Comparison of ENCODE assay signal across 30 cellular contexts in genomic region chr19:56718231-56718630, GRCh38. TPM values are rescaled to one million over a fixed set of nuclear protein-coding genes. Genes with fewer than 3 reads are reported as not detected.
"Had no signal": no experiment of that assay in that cellular context is flagged by ENCODE, and none has a peak within 500 bp of the region (broad histone marks: within the 10 kb centered on the region; RNA-seq: fewer than 3 reads in every experiment).

No MANE protein-coding gene starts in this region.

- H3K4me2 ChIP-seq: hepatocyte, neural progenitor cell had no signal

- H3K27me3 ChIP-seq: adrenal gland, cardiac muscle cell, colonic mucosa, esophagus squamous epithelium, hepatocyte, neural progenitor cell, right atrium auricular region, suprapubic skin, tibial artery, upper lobe of right lung had no signal

- H3K27ac Mint-ChIP-seq: activated CD8-positive, alpha-beta T cell treated with anti-CD3 and anti-CD28 coated beads, Interleukin-2, amount 10 ng/mL, durations not matched to agents 7 days and 5 days; activated naive CD4-positive, alpha-beta T cell treated with anti-CD3 and anti-CD28 coated beads for 36 hours; activated naive CD8-positive, alpha-beta T cell treated with anti-CD3 and anti-CD28 coated beads for 36 hours; activated T-helper 1 cell treated with anti-CD3 and anti-CD28 coated beads, Interleukin-12 subunit alpha, Interleukin-12 subunit beta, Interleukin-2, Interleukin-4 antibody, amounts not matched to agents 30 ng/mL and 10 ng/mL and 1 ng/mL, durations not matched to agents 14 hours and 24 hours and 36 hours; memory B cell; naive thymus-derived CD8-positive, alpha-beta T cell; neural progenitor cell; WTC11 had no signal

- DNase-seq: activated CD4-positive, alpha-beta T cell treated with anti-CD3 and anti-CD28 coated beads, Interleukin-2, amount 50 U/mL, for 1 hour; activated CD8-positive, alpha-beta T cell treated with anti-CD3 and anti-CD28 coated beads, Interleukin-2, amount 10 ng/mL, durations not matched to agents 7 days and 5 days; activated effector memory CD4-positive, alpha-beta T cell treated with anti-CD3 and anti-CD28 coated beads, Interleukin-2, amount 50 U/mL, for 16 hours; activated naive CD4-positive, alpha-beta T cell treated with anti-CD3 and anti-CD28 coated beads for 36 hours; activated naive CD8-positive, alpha-beta T cell treated with anti-CD3 and anti-CD28 coated beads for 36 hours; aorta; cerebellar nuclear complex; colonic mucosa; effector CD8-positive, alpha-beta T cell; esophagus squamous epithelium; foreskin melanocyte; islet precursor cell; naive thymus-derived CD8-positive, alpha-beta T cell; stimulated activated CD4-positive, alpha-beta T cell treated with anti-CD3 and anti-CD28 coated beads, Interleukin-15, amount 100 ng/mL, for 24 hours; stimulated activated CD4-positive, alpha-beta T cell treated with anti-CD3 and anti-CD28 coated beads, Interleukin-2, amount 100 ng/mL, for 24 hours; stimulated activated naive CD4-positive, alpha-beta T cell; tibial artery; upper lobe of right lung had no signal

- H3K27ac ChIP-seq: adrenal gland, cardiac muscle cell, colonic mucosa, epithelial cell of prostate, esophagus squamous epithelium, hepatocyte, neural progenitor cell, right atrium auricular region, suprapubic skin, tibial artery, upper lobe of right lung had no signal

- H3K9ac ChIP-seq: neural progenitor cell had no signal

- H3K4me1 Mint-ChIP-seq: memory B cell; naive thymus-derived CD8-positive, alpha-beta T cell; neural progenitor cell; WTC11 had no signal

- H3K4me1 ChIP-seq: adrenal gland, colonic mucosa, esophagus squamous epithelium, neural progenitor cell, right atrium auricular region, suprapubic skin, tibial artery, upper lobe of right lung had no signal

- H3K4me3 Mint-ChIP-seq: activated CD8-positive, alpha-beta T cell treated with anti-CD3 and anti-CD28 coated beads, Interleukin-2, amount 10 ng/mL, durations not matched to agents 7 days and 5 days; activated naive CD4-positive, alpha-beta T cell treated with anti-CD3 and anti-CD28 coated beads for 36 hours; activated naive CD8-positive, alpha-beta T cell treated with anti-CD3 and anti-CD28 coated beads for 36 hours; activated T-helper 1 cell treated with anti-CD3 and anti-CD28 coated beads, Interleukin-12 subunit alpha, Interleukin-12 subunit beta, Interleukin-2, Interleukin-4 antibody, amounts not matched to agents 30 ng/mL and 10 ng/mL and 1 ng/mL, durations not matched to agents 14 hours and 24 hours and 36 hours; brain; memory B cell; neural progenitor cell; WTC11 had no signal

- H3K36me3 Mint-ChIP-seq: neural progenitor cell had no signal

- H3K4me3 ChIP-seq: adrenal gland, cardiac muscle cell, colonic mucosa, esophagus squamous epithelium, hepatocyte, neural progenitor cell, right atrium auricular region, suprapubic skin, tibial artery, upper lobe of right lung had no signal

- H3K27me3 Mint-ChIP-seq: activated naive CD8-positive, alpha-beta T cell treated with anti-CD3 and anti-CD28 coated beads for 36 hours; brain; memory B cell had no signal

- H3K36me3 ChIP-seq: adrenal gland, cardiac muscle cell, colonic mucosa, esophagus squamous epithelium, neural progenitor cell, right atrium auricular region, suprapubic skin, tibial artery, upper lobe of right lung had no signal

- H3K79me2 ChIP-seq: hepatocyte had no signal

- H2AFZ ChIP-seq: hepatocyte, neural progenitor cell had no signal

- H3K9me3 ChIP-seq: adrenal gland, colonic mucosa, right atrium auricular region, tibial artery, upper lobe of right lung had no signal

- ATAC-seq: activated CD8-positive, alpha-beta T cell treated with anti-CD3 and anti-CD28 coated beads, Interleukin-2, amount 10 ng/mL, durations not matched to agents 7 days and 5 days; left cardiac atrium; naive thymus-derived CD8-positive, alpha-beta T cell; upper lobe of right lung; WTC11 had no signal

RNA-seq across cellular contexts. Expression of gene ZNF835, which starts 46.7 kb away (rescaled TPM):
- total RNA-seq: activated T-helper 1 cell treated with anti-CD3 and anti-CD28 coated beads, Interleukin-12 subunit alpha, Interleukin-12 subunit beta, Interleukin-2, Interleukin-4 antibody, amounts not matched to agents 30 ng/mL and 10 ng/mL and 1 ng/mL, durations not matched to agents 14 hours and 24 hours and 36 hours; hepatocyte had no signal
- polyA plus RNA-seq: cardiac muscle cell, hepatocyte had no signal
